ENCODE assay signal across 32 cellular contexts in the genomic region with DNA sequence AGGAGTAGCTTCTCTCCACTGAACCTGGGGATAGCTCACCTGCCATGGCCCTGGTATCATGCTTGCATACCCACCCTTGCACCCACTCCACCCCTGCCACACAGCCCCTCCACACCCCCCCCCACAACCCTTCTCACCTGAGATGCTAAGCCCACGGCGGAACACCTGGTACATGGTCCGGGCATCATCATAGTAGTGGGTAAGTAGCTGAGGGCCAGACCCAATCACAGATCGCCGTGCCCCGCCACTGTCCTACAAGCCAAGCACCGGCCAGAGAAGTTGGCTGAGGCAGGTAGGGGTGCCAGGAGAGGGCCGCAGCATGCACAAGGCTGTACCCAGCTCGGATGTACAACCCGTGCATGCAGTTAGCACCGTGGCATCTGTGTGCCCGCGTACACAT. TPM values are rescaled to one million over a fixed set of nuclear protein-coding genes. Genes with fewer than 3 reads are reported as not detected.
"Had no signal": no experiment of that assay in that cellular context is flagged by ENCODE, and none has a peak within 500 bp of the region (broad histone marks: within the 10 kb centered on the region; RNA-seq: fewer than 3 reads in every experiment).

No MANE protein-coding gene starts in this region.

- H3K27ac ChIP-seq: esophagus squamous epithelium, heart right ventricle, neutrophil, parathyroid adenoma, prostate gland, sigmoid colon, testis, tibial artery, uterus had no signal

- DNase-seq: cortex of kidney; effector memory CD8-positive, alpha-beta T cell; esophagus squamous epithelium; foreskin melanocyte; glutamatergic neuron; heart right ventricle; hippocampal formation; kidney glomerular epithelial cell; left ventricle myocardium superior; mesenchymal stem cell; mucosa of descending colon; naive B cell; right cardiac atrium; sigmoid colon; stimulated activated CD4-positive, alpha-beta T cell treated with anti-CD3 and anti-CD28 coated beads, Interleukin-4, amount 100 ng/mL, for 4 hours; stimulated activated naive CD8-positive, alpha-beta T cell treated with anti-CD3 and anti-CD28 coated beads, Interleukin-15, Interleukin-2, amounts not matched to agents 100 U/mL and 50 U/mL, for 24 hours; substantia nigra; testis; tibial artery; uterus had no signal

- H3K4me3 ChIP-seq: esophagus squamous epithelium, heart right ventricle, mucosa of descending colon, prostate gland, sigmoid colon, testis, tibial artery, uterus had no signal

- H3K9me3 ChIP-seq: esophagus squamous epithelium, heart right ventricle, mucosa of descending colon, neutrophil, prostate gland, sigmoid colon, testis, tibial artery, uterus had no signal

- FAIRE-seq: endometrium, islet of Langerhans had no signal

- H3K27me3 ChIP-seq: esophagus squamous epithelium, heart right ventricle, neutrophil, sigmoid colon, testis, tibial artery, uterus had no signal

- ATAC-seq: effector memory CD8-positive, alpha-beta T cell; heart right ventricle; left colon; left ventricle myocardium superior; mucosa of descending colon; natural killer cell treated with Interleukin-12 subunit alpha and Interleukin-12 subunit beta and Interleukin-15 and Interleukin-18, amount 100 ng/mL, for 72 hours; right cardiac atrium; stimulated activated memory B cell treated with anti-CD40 and anti-IgM and Interleukin-4, amounts not matched to agents 10 μg/mL and 1 μg/mL and 100 μg/mL, for 72 hours; stimulated activated naive CD8-positive, alpha-beta T cell treated with anti-CD3 and anti-CD28 coated beads, Interleukin-15, Interleukin-2, amounts not matched to agents 100 U/mL and 50 U/mL, for 24 hours had no signal

- H3K9ac ChIP-seq: parathyroid adenoma had no signal

- H3K4me1 ChIP-seq: heart right ventricle, parathyroid adenoma, prostate gland, sigmoid colon, testis, tibial artery, uterus had no signal

- H3K36me3 ChIP-seq: esophagus squamous epithelium, heart right ventricle, neutrophil, prostate gland, sigmoid colon, tibial artery, uterus had no signal

RNA-seq across cellular contexts. Expression of a gene that starts 20.7 kb away (rescaled TPM):
- total RNA-seq: mesothelial cell of epicardium had no signal

RNA-seq across cellular contexts. Expression of a gene that starts 45.3 kb away (rescaled TPM):
- total RNA-seq: dermis microvascular lymphatic vessel endothelial cell; esophagus squamous epithelium; heart right ventricle; left colon; left ventricle myocardium superior; lung microvascular endothelial cell; mesothelial cell of epicardium; mucosa of descending colon; natural killer cell treated with Interleukin-12 subunit alpha and Interleukin-12 subunit beta and Interleukin-15 and Interleukin-18, amount 100 ng/mL, for 72 hours; neural crest cell; sigmoid colon; uterus had no signal
